9 cellular contexts compared by ENCODE assay signal in the genomic region with DNA sequence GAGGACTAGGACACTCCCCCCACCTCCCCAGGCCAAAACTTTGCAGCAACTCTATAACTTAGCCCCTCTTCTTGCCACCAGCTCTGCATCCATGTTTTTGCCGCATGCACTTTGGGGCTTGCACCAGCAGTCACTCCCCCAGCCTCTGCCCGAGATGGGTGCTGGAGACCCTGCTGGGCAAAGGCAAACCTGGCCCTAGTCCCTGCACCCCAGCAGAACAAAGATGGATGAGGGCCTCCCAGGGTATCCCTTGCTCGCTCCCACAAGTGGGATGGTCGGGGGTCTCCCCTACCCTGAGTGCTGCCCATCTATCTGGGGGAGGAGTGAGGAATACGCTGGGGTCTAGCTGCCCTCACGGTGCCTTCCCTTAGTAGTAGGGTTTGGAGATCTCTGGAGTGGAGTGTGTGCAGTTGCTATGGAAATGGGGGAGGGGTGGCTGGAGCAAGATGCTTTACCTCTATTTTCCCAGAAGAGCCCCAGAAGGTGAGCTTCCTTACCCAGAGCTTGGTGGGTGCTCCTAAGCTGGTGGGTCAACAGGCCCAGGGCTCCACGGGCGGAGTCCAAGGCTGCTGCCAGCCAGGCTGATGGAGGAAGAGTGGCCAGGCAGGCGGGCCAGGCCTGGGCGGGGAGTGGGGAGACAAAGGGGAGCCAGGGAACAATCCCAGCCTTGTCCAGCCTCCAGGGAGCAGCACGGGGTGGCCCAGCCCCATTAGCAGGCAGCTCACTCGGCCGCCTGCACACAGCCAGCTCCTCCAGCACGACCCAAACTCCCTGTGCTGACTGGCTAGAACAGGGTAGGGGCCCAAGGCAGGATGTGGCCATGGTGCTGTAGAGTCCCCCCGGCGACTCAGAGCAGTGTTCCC. TPM values are rescaled to one million over a fixed set of nuclear protein-coding genes. Genes with fewer than 3 reads are reported as not detected.
A peak's percentile ranks its signal among the peaks of the same experiment; 100 is the strongest.
DNase-seq lines count a peak whose midpoint lies in the region; ATAC-seq and TF ChIP-seq lines count a peak whose summit lies in the region.
"Had no signal": no experiment of that assay in that cellular context is flagged by ENCODE, and none has a peak within 500 bp of the region (broad histone marks: within the 10 kb centered on the region; RNA-seq: fewer than 3 reads in every experiment).

A gene with protein sequence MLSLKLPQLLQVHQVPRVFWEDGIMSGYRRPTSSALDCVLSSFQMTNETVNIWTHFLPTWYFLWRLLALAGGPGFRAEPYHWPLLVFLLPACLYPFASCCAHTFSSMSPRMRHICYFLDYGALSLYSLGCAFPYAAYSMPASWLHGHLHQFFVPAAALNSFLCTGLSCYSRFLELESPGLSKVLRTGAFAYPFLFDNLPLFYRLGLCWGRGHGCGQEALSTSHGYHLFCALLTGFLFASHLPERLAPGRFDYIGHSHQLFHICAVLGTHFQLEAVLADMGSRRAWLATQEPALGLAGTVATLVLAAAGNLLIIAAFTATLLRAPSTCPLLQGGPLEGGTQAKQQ (minus strand): TSS at position 597 of the 863 bp plus-strand sequence. CDS start 1,325 bp downstream, outside the sequence.

- peak; percentile 6 to 7 for ATAC-seq in lower lobe of right lung

- DNase-seq in GM03348 (ENCODE audit: low spot score) (peak; percentile 31), caudate nucleus (lab: John Stamatoyannopoulos, UW) (peak in 60 of 61 donors; percentile 26 to 97 (median 90)), lower lobe of right lung (no peak), mesenteric fat pad (ENCODE audit: low spot score) (no peak), vagina (ENCODE audit: extremely low spot score in 2 of 2) (no peak)
- DNase-seq in activated CD4-positive, CD25-positive, alpha-beta regulatory T cell treated with anti-CD3 and anti-CD28 coated beads, Interleukin-2, amount 50 U/mL, for 72 hours: no peak
- DNase-seq in activated CD4-positive, alpha-beta T cell treated with anti-CD3 and anti-CD28 coated beads, Interleukin-2, amount 50 U/mL, for 1 hour: no peak
- DNase-seq: NCI-H524 treated with DMSO at 0.1 percent for 48 hours had no signal

- intact Hi-C loops in lower lobe of right lung (cut with DNase I): no loop called here
- intact Hi-C loops in vagina (cut with DNase I): no loop called here

- TF ChIP-seq POLR2A in vagina (IDR thresholded peaks at IDR 0.05): no peak

- H3K27ac ChIP-seq in 22Rv1: peak within 1 kb of the TSS; percentile 55
- peak within 1 kb of the TSS; percentile 97 for H3K27ac ChIP-seq in caudate nucleus (ENCODE audit: low read depth, low read length)
- no peak within 1 kb of the TSS for H3K27ac ChIP-seq in lower lobe of right lung
- no peak within 1 kb of the TSS for H3K27ac ChIP-seq in vagina

- H3K36me3 ChIP-seq in lower lobe of right lung (peaks cover 37% of the 10 kb centered on the region), vagina (peaks cover 0 to 37% of the 10 kb centered on the region in 2 donors)

- H3K9me3 ChIP-seq in lower lobe of right lung: no peaks in the 10 kb centered on the region
- no peaks in the 10 kb centered on the region for H3K9me3 ChIP-seq in vagina

- no peak within 1 kb of the TSS for H3K4me3 ChIP-seq in lower lobe of right lung
- no peak within 1 kb of the TSS for H3K4me3 ChIP-seq in vagina

- no peak for TF ChIP-seq CTCF in 22Rv1 (IDR thresholded peaks at IDR 0.05)
- TF ChIP-seq CTCF in lower lobe of right lung (IDR thresholded peaks at IDR 0.05): no peak
- TF ChIP-seq CTCF in vagina (IDR thresholded peaks at IDR 0.05): no peak

- H3K4me1 ChIP-seq in lower lobe of right lung (peaks cover 27% of the 10 kb centered on the region), vagina (peaks cover 32% of the 10 kb centered on the region)

- H3K27me3 ChIP-seq in lower lobe of right lung (ENCODE audit: low read depth) (peaks cover 11% of the 10 kb centered on the region), vagina (no peaks in the 10 kb centered on the region)

RNA-seq across cellular contexts. Expression of the gene that starts here (rescaled TPM):
- total RNA-seq in lower lobe of right lung (2.3 TPM), mesenteric fat pad (1.4 TPM), vagina (2.0 TPM)

Comparison
In these comparisons a context has a peak if more than half of its experiments do, and no peak if none do; other contexts are left out.
1. H3K27ac ChIP-seq: peak in 22Rv1 (single experiment) and caudate nucleus (single experiment); none in lower lobe of right lung (single experiment) and vagina (single experiment).
2. DNase-seq: peak in GM03348 (single experiment) and caudate nucleus (60 of 61); none in lower lobe of right lung (single experiment), activated CD4-positive, CD25-positive, alpha-beta regulatory T cell treated with anti-CD3 and anti-CD28 coated beads, Interleukin-2, amount 50 U/mL, for 72 hours (single experiment), activated CD4-positive, alpha-beta T cell treated with anti-CD3 and anti-CD28 coated beads, Interleukin-2, amount 50 U/mL, for 1 hour (single experiment), mesenteric fat pad (single experiment) and vagina (0 of 2).